ENCODE assay signal across 23 cellular contexts in the genomic region with DNA sequence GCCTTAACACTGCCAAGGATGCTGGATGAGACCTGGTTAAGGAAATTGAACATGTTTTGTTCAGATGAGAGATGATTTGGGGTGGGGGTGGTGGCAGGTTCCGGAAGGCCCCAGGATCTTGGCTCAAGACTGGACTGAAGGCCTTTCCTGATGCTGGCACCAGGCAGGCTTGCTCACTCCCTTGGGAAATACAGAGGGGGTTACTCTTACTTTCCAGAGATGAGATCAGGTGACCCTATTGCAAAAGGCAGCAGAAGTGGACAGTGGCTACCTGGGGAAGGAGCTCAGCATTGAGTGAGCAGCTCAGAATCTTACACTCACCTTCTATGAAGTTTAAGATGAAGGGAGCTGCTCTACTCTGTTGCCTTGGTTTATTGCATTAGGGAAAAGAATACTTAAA. TPM values are rescaled to one million over a fixed set of nuclear protein-coding genes. Genes with fewer than 3 reads are reported as not detected.
DNase-seq lines count a peak whose midpoint lies in the region; ATAC-seq and TF ChIP-seq lines count a peak whose summit lies in the region.
"Had no signal": no experiment of that assay in that cellular context is flagged by ENCODE, and none has a peak within 500 bp of the region (broad histone marks: within the 10 kb centered on the region; RNA-seq: fewer than 3 reads in every experiment).

No MANE protein-coding gene starts in this region.

- no peaks in the 10 kb centered on the region for H3K27me3 ChIP-seq in psoas muscle (ENCODE audit: insufficient read depth in 3 of 3, low read length in 2 of 3)
- H3K27me3 ChIP-seq: brain microvascular endothelial cell, colonic mucosa, upper lobe of left lung had no signal

- no peak overlapping the region for H3K4me3 Mint-ChIP-seq in activated CD8-positive, alpha-beta T cell treated with anti-CD3 and anti-CD28 coated beads for 36 hours
- no peak overlapping the region for H3K4me3 Mint-ChIP-seq in activated CD8-positive, alpha-beta T cell treated with anti-CD3 and anti-CD28 coated beads, Interleukin-2, amount 10 ng/mL, durations not matched to agents 7 days and 5 days
- H3K4me3 Mint-ChIP-seq in WTC11, result no peak overlapping the region
- no peak overlapping the region for H3K4me3 Mint-ChIP-seq in activated naive CD4-positive, alpha-beta T cell treated with anti-CD3 and anti-CD28 coated beads, Interleukin-2, amount 10 ng/mL, durations not matched to agents 7 days and 5 days
- H3K4me3 Mint-ChIP-seq: T-helper 1 cell treated with Interleukin-12 subunit alpha and Interleukin-12 subunit beta and Interleukin-4 antibody, amounts not matched to agents 30 μg/mL and 1 μg/mL, for 36 hours had no signal

- H3K36me3 Mint-ChIP-seq in activated CD8-positive, alpha-beta T cell treated with anti-CD3 and anti-CD28 coated beads for 36 hours (ENCODE audit: low read depth), result peaks cover 35% of the 10 kb centered on the region
- H3K36me3 Mint-ChIP-seq in activated CD8-positive, alpha-beta T cell treated with anti-CD3 and anti-CD28 coated beads, Interleukin-2, amount 10 ng/mL, durations not matched to agents 7 days and 5 days (ENCODE audit: low read depth), result peaks cover 37% of the 10 kb centered on the region
- H3K36me3 Mint-ChIP-seq in WTC11, result peaks cover 6% of the 10 kb centered on the region
- peaks cover 28% of the 10 kb centered on the region for H3K36me3 Mint-ChIP-seq in activated naive CD4-positive, alpha-beta T cell treated with anti-CD3 and anti-CD28 coated beads, Interleukin-2, amount 10 ng/mL, durations not matched to agents 7 days and 5 days

- ATAC-seq in activated CD8-positive, alpha-beta T cell treated with anti-CD3 and anti-CD28 coated beads for 36 hours, result no peak
- no peak for ATAC-seq in activated CD8-positive, alpha-beta T cell treated with anti-CD3 and anti-CD28 coated beads, Interleukin-2, amount 10 ng/mL, durations not matched to agents 7 days and 5 days
- ATAC-seq in WTC11 (no peak), psoas muscle (peak in 3 of 4 donors; percentile 29 to 52 (median 36)), HG03045 (IDR thresholded peaks at IDR 0.05; ENCODE audit: unreplicated experiment) (no peak)
- ATAC-seq: esophagus mucosa, GM12878 had no signal

- peak overlapping the region; percentile 46 for H3K27ac Mint-ChIP-seq in activated CD8-positive, alpha-beta T cell treated with anti-CD3 and anti-CD28 coated beads for 36 hours
- H3K27ac Mint-ChIP-seq in activated CD8-positive, alpha-beta T cell treated with anti-CD3 and anti-CD28 coated beads, Interleukin-2, amount 10 ng/mL, durations not matched to agents 7 days and 5 days, result no peak overlapping the region
- H3K27ac Mint-ChIP-seq in WTC11, result peak overlapping the region; percentile 82
- H3K27ac Mint-ChIP-seq in activated naive CD4-positive, alpha-beta T cell treated with anti-CD3 and anti-CD28 coated beads, Interleukin-2, amount 10 ng/mL, durations not matched to agents 7 days and 5 days, result no peak overlapping the region
- H3K27ac Mint-ChIP-seq: T-helper 1 cell treated with Interleukin-12 subunit alpha and Interleukin-12 subunit beta and Interleukin-4 antibody, amounts not matched to agents 30 μg/mL and 1 μg/mL, for 36 hours had no signal

- POLR2A ChIA-PET in activated CD8-positive, alpha-beta T cell treated with anti-CD3 and anti-CD28 coated beads for 36 hours (lab: Charles Lee), result interaction anchor here (0.8 to 1.7 kb wide), 2 partner anchors 9 to 43 kb away, joined by 4 to 7 read pairs; no protein-coding TSS in a partner anchor
- POLR2A ChIA-PET in activated CD8-positive, alpha-beta T cell treated with anti-CD3 and anti-CD28 coated beads, Interleukin-2, amount 10 ng/mL, durations not matched to agents 7 days and 5 days (lab: Charles Lee), result interaction anchor here (2.2 kb wide), 1 partner anchor 11 kb away, joined by 10 read pairs; a partner anchor contains a TSS
- POLR2A ChIA-PET in WTC11 (lab: Charles Lee), result no interaction called here

- no peak overlapping the region for H3K4me3 ChIP-seq in fibroblast of pulmonary artery (replicated peaks; ENCODE audit: low read depth, low read length)
- no peak overlapping the region for H3K4me3 ChIP-seq in psoas muscle
- H3K4me3 ChIP-seq: colonic mucosa, GM12878, upper lobe of left lung had no signal

- 66 to 81% (median 76%) methylated on average over 1 of the region's 1 CpG for WGBS in psoas muscle, 3 donors

- no peaks in the 10 kb centered on the region for H3K36me3 ChIP-seq in psoas muscle (ENCODE audit: insufficient read depth in 1 of 2, low read depth in 1 of 2)
- H3K36me3 ChIP-seq: brain microvascular endothelial cell, colonic mucosa had no signal

- DNase-seq in activated CD8-positive, alpha-beta T cell treated with anti-CD3 and anti-CD28 coated beads for 36 hours, result no peak
- DNase-seq in activated CD8-positive, alpha-beta T cell treated with anti-CD3 and anti-CD28 coated beads, Interleukin-2, amount 10 ng/mL, durations not matched to agents 7 days and 5 days, result no peak
- no peak for DNase-seq in WTC11 (ENCODE audit: low spot score)
- DNase-seq in fibroblast of pulmonary artery (ENCODE audit: low read depth), result peak; percentile 30
- DNase-seq in psoas muscle, result no peak
- no peak for DNase-seq in iPS-NIHi7 (ENCODE audit: extremely low spot score)
- no peak for DNase-seq in activated naive CD4-positive, alpha-beta T cell treated with anti-CD3 and anti-CD28 coated beads, Interleukin-2, amount 10 ng/mL, durations not matched to agents 7 days and 5 days
- DNase-seq: 8988T; activated CD4-positive, alpha-beta T cell treated with anti-CD3 and anti-CD28 coated beads for 48 hours; brain microvascular endothelial cell; colonic mucosa; COR-L47; effector memory CD4-positive, alpha-beta T cell; islet precursor cell; NCI-H1092 treated with DMSO at 0.1 percent for 48 hours; NCI-H2029 treated with DMSO at 0.1 percent for 48 hours; NCI-H2227 treated with DMSO at 0.1 percent for 48 hours; NCI-H748 treated with DMSO at 0.1 percent for 48 hours; upper lobe of left lung had no signal

- no peak overlapping the region for H3K27ac ChIP-seq in psoas muscle
- H3K27ac ChIP-seq: brain microvascular endothelial cell, colonic mucosa, upper lobe of left lung had no signal

- peaks cover 74% of the 10 kb centered on the region for H3K4me1 Mint-ChIP-seq in activated CD8-positive, alpha-beta T cell treated with anti-CD3 and anti-CD28 coated beads for 36 hours (ENCODE audit: low read depth)
- H3K4me1 Mint-ChIP-seq in activated CD8-positive, alpha-beta T cell treated with anti-CD3 and anti-CD28 coated beads, Interleukin-2, amount 10 ng/mL, durations not matched to agents 7 days and 5 days (ENCODE audit: low read depth), result peaks cover 66% of the 10 kb centered on the region
- H3K4me1 Mint-ChIP-seq in WTC11, result peaks cover 41% of the 10 kb centered on the region
- peaks cover 49% of the 10 kb centered on the region for H3K4me1 Mint-ChIP-seq in activated naive CD4-positive, alpha-beta T cell treated with anti-CD3 and anti-CD28 coated beads, Interleukin-2, amount 10 ng/mL, durations not matched to agents 7 days and 5 days

- no peak for TF ChIP-seq CTCF in activated CD8-positive, alpha-beta T cell treated with anti-CD3 and anti-CD28 coated beads for 36 hours (IDR thresholded peaks at IDR 0.05)
- no peak for TF ChIP-seq CTCF in WTC11 (IDR thresholded peaks at IDR 0.05)
- TF ChIP-seq CTCF in fibroblast of pulmonary artery (IDR thresholded peaks at IDR 0.05; ENCODE audit: low read length, missing control alignments), result no peak
- no peak for TF ChIP-seq CTCF in psoas muscle (IDR thresholded peaks at IDR 0.05)

- CTCF ChIA-PET in activated CD8-positive, alpha-beta T cell treated with anti-CD3 and anti-CD28 coated beads for 36 hours (lab: Charles Lee), result interaction anchor here (0.7 to 2.5 kb wide), 5 partner anchors 9 to 74 kb away, joined by 3 to 16 read pairs (median 6); a partner anchor contains a TSS
- CTCF ChIA-PET in activated CD8-positive, alpha-beta T cell treated with anti-CD3 and anti-CD28 coated beads, Interleukin-2, amount 10 ng/mL, durations not matched to agents 7 days and 5 days (lab: Charles Lee), result interaction anchor here (3.4 to 3.8 kb wide), 2 partner anchors 10 to 74 kb away, joined by 11 to 25 read pairs; a partner anchor contains a TSS
- CTCF ChIA-PET in WTC11 (lab: Charles Lee), result interaction anchor here (1.4 to 2.2 kb wide), 3 partner anchors 11 to 116 kb away, joined by 5 to 6 read pairs (median 5); a partner anchor contains a TSS
- CTCF ChIA-PET in activated naive CD4-positive, alpha-beta T cell treated with anti-CD3 and anti-CD28 coated beads, Interleukin-2, amount 10 ng/mL, durations not matched to agents 7 days and 5 days (lab: Charles Lee), result interaction anchor here (0.7 to 1.0 kb wide), 2 partner anchors 9 to 74 kb away, joined by 3 to 5 read pairs; no protein-coding TSS in a partner anchor

- H3K9me3 Mint-ChIP-seq in activated CD8-positive, alpha-beta T cell treated with anti-CD3 and anti-CD28 coated beads for 36 hours, result no peaks in the 10 kb centered on the region
- no peaks in the 10 kb centered on the region for H3K9me3 Mint-ChIP-seq in activated CD8-positive, alpha-beta T cell treated with anti-CD3 and anti-CD28 coated beads, Interleukin-2, amount 10 ng/mL, durations not matched to agents 7 days and 5 days (ENCODE audit: insufficient read depth)
- 0 out of 2 replicates have a peak, but pooled peaks cover 5% of the 10 kb centered on the region for H3K9me3 Mint-ChIP-seq in WTC11
- H3K9me3 Mint-ChIP-seq in activated naive CD4-positive, alpha-beta T cell treated with anti-CD3 and anti-CD28 coated beads, Interleukin-2, amount 10 ng/mL, durations not matched to agents 7 days and 5 days, result no peaks in the 10 kb centered on the region
- H3K9me3 Mint-ChIP-seq: T-helper 1 cell treated with Interleukin-12 subunit alpha and Interleukin-12 subunit beta and Interleukin-4 antibody, amounts not matched to agents 30 μg/mL and 1 μg/mL, for 36 hours had no signal

- peaks cover 43% of the 10 kb centered on the region for H3K4me1 ChIP-seq in psoas muscle
- H3K4me1 ChIP-seq: colonic mucosa had no signal

- intact Hi-C loops in activated CD8-positive, alpha-beta T cell treated with anti-CD3 and anti-CD28 coated beads for 36 hours (cut with micrococcal nuclease), result no loop called here
- intact Hi-C loops in psoas muscle (cut with DNase I), result loop anchor here in 1 of 2 donors (5.0 kb wide), 1 partner anchor 41 kb away; no protein-coding TSS in a partner anchor

- no peaks in the 10 kb centered on the region for H3K27me3 Mint-ChIP-seq in activated CD8-positive, alpha-beta T cell treated with anti-CD3 and anti-CD28 coated beads for 36 hours
- no peaks in the 10 kb centered on the region for H3K27me3 Mint-ChIP-seq in activated CD8-positive, alpha-beta T cell treated with anti-CD3 and anti-CD28 coated beads, Interleukin-2, amount 10 ng/mL, durations not matched to agents 7 days and 5 days (ENCODE audit: low read depth)
- H3K27me3 Mint-ChIP-seq in WTC11 (ENCODE audit: low read depth), result no peaks in the 10 kb centered on the region
- H3K27me3 Mint-ChIP-seq in activated naive CD4-positive, alpha-beta T cell treated with anti-CD3 and anti-CD28 coated beads, Interleukin-2, amount 10 ng/mL, durations not matched to agents 7 days and 5 days, result no peaks in the 10 kb centered on the region

- no peaks in the 10 kb centered on the region for H3K9me3 ChIP-seq in psoas muscle
- H3K9me3 ChIP-seq: colonic mucosa, upper lobe of left lung had no signal

RNA-seq across cellular contexts. Expression of a gene that starts 10.8 kb away (rescaled TPM):
- total RNA-seq in activated CD8-positive, alpha-beta T cell treated with anti-CD3 and anti-CD28 coated beads for 36 hours, result 100 to 1,000 TPM; 132 to 136 TPM
- total RNA-seq in activated CD8-positive, alpha-beta T cell treated with anti-CD3 and anti-CD28 coated beads, Interleukin-2, amount 10 ng/mL, durations not matched to agents 7 days and 5 days, result 100 to 1,000 TPM; 180 TPM
- total RNA-seq in WTC11 (2021) (186 to 209 TPM (median 189 TPM) in 3 replicates), psoas muscle (10 to 100 TPM; 25.3 to 65.9 (median 55.6) TPM)
- 10 to 100 TPM; 18.5 to 43.4 (median 32.5) TPM for polyA plus RNA-seq in psoas muscle

Comparison
In these comparisons a context has a peak if more than half of its experiments do, and no peak if none do; other contexts are left out.
1. H3K27ac Mint-ChIP-seq: peak in activated CD8-positive, alpha-beta T cell treated with anti-CD3 and anti-CD28 coated beads for 36 hours (single experiment) and WTC11 (single experiment); none in activated CD8-positive, alpha-beta T cell treated with anti-CD3 and anti-CD28 coated beads, Interleukin-2, amount 10 ng/mL, durations not matched to agents 7 days and 5 days (single experiment) and activated naive CD4-positive, alpha-beta T cell treated with anti-CD3 and anti-CD28 coated beads, Interleukin-2, amount 10 ng/mL, durations not matched to agents 7 days and 5 days (single experiment).
2. ATAC-seq: peak in psoas muscle (3 of 4); none in activated CD8-positive, alpha-beta T cell treated with anti-CD3 and anti-CD28 coated beads for 36 hours (single experiment), activated CD8-positive, alpha-beta T cell treated with anti-CD3 and anti-CD28 coated beads, Interleukin-2, amount 10 ng/mL, durations not matched to agents 7 days and 5 days (single experiment), WTC11 (single experiment) and HG03045 (single experiment).